In genomic region chr11:189200-189783, GRCh38 we compare ENCODE assay signal across 10 cellular contexts. TPM values are rescaled to one million over a fixed set of nuclear protein-coding genes. Genes with fewer than 3 reads are reported as not detected.
A peak's percentile ranks its signal among the peaks of the same experiment; 100 is the strongest.
DNase-seq lines count a peak whose midpoint lies in the region; ATAC-seq and TF ChIP-seq lines count a peak whose summit lies in the region.
"Not testable (repeated sequence)": the region's sequence is repeated elsewhere in the genome, so short reads cannot be mapped to it uniquely, and the experiment has no call there.
"Had no signal": no experiment of that assay in that cellular context is flagged by ENCODE, and none has a peak within 500 bp of the region (broad histone marks: within the 10 kb centered on the region; RNA-seq: fewer than 3 reads in every experiment).

No MANE protein-coding gene starts in this region.

- not testable (repeated sequence) for H4K12ac ChIP-seq in trophoblast cell (ENCODE audit: low read depth, low read length)

- not testable (repeated sequence) for H3K9ac ChIP-seq in trophoblast cell (ENCODE audit: low read length)

- POLR2A ChIA-PET in activated CD4-positive, alpha-beta memory T cell treated with anti-CD3 and anti-CD28 coated beads, Interleukin-2, amount 10 ng/mL, durations not matched to agents 7 days and 5 days (lab: Charles Lee): not testable (repeated sequence)

- not testable (repeated sequence) for H3K79me2 ChIP-seq in trophoblast cell (ENCODE audit: control insufficient read depth, insufficient read depth, low read length, poor library complexity)

- H3K4me3 Mint-ChIP-seq in activated CD4-positive, alpha-beta memory T cell treated with anti-CD3 and anti-CD28 coated beads, Interleukin-2, amount 10 ng/mL, durations not matched to agents 7 days and 5 days: not testable (repeated sequence)

- 0 out of 3 replicates have a peak, but pooled peaks have one; percentile 10 for TF ChIP-seq CTCF in GM12872 (IDR thresholded peaks at IDR 0.05; ENCODE audit: insufficient read depth, low read depth, low read length)
- TF ChIP-seq CTCF in dorsolateral prefrontal cortex (IDR thresholded peaks at IDR 0.05 in 54 of 56, conservative IDR thresholded peaks at IDR 0.05 in 2 of 56; ENCODE audit: low read depth in 1 of 56, partially characterized antibody in 56 of 56): peak in 3 of 56 donors; percentile 8 to 15 (median 13)
- peak; percentile 8 for TF ChIP-seq CTCF in kidney epithelial cell (IDR thresholded peaks at IDR 0.05; ENCODE audit: insufficient read depth, low read length, poor library complexity, severe bottlenecking)

- H3K36me3 ChIP-seq in kidney epithelial cell (ENCODE audit: control insufficient read depth, insufficient read depth, low read length); trophoblast cell (ENCODE audit: control insufficient read depth in 1 of 2, insufficient read depth in 2 of 2, low read length in 2 of 2): not testable (repeated sequence)

- not testable (repeated sequence) for H3K4me1 ChIP-seq in trophoblast cell (ENCODE audit: control insufficient read depth in 1 of 2, insufficient read depth in 2 of 2, low read length in 2 of 2)

- not testable (repeated sequence) for H4K8ac ChIP-seq in trophoblast cell (ENCODE audit: low read depth, low read length)

- H2BK5ac ChIP-seq in trophoblast cell (ENCODE audit: low read depth, low read length, poor library complexity): not testable (repeated sequence)

- H3K27ac Mint-ChIP-seq in activated CD4-positive, alpha-beta memory T cell treated with anti-CD3 and anti-CD28 coated beads, Interleukin-2, amount 10 ng/mL, durations not matched to agents 7 days and 5 days: not testable (repeated sequence)

- not testable (repeated sequence) for H2AFZ ChIP-seq in trophoblast cell (ENCODE audit: insufficient read depth, low read length, poor library complexity)

- H2AK5ac ChIP-seq in trophoblast cell (ENCODE audit: low read length): not testable (repeated sequence)

- not testable (repeated sequence) for H3K79me1 ChIP-seq in trophoblast cell (ENCODE audit: low read length)

- H3K27ac ChIP-seq in dorsolateral prefrontal cortex; trophoblast cell (ENCODE audit: low read depth, low read length): not testable (repeated sequence)

- peaks cover 13% of the 10 kb centered on the region for H3K4me1 Mint-ChIP-seq in activated CD4-positive, alpha-beta memory T cell treated with anti-CD3 and anti-CD28 coated beads, Interleukin-2, amount 10 ng/mL, durations not matched to agents 7 days and 5 days

- not testable (repeated sequence) for H3K9me3 Mint-ChIP-seq in activated CD4-positive, alpha-beta memory T cell treated with anti-CD3 and anti-CD28 coated beads, Interleukin-2, amount 10 ng/mL, durations not matched to agents 7 days and 5 days

- not testable (repeated sequence) for H3K27me3 Mint-ChIP-seq in activated CD4-positive, alpha-beta memory T cell treated with anti-CD3 and anti-CD28 coated beads, Interleukin-2, amount 10 ng/mL, durations not matched to agents 7 days and 5 days

- H3K4me2 ChIP-seq in trophoblast cell (ENCODE audit: low read length): not testable (repeated sequence)

- peak; percentile 14 for DNase-seq in activated CD4-positive, alpha-beta memory T cell treated with anti-CD3 and anti-CD28 coated beads, Interleukin-2, amount 10 ng/mL, durations not matched to agents 7 days and 5 days
- DNase-seq in dorsolateral prefrontal cortex (peak in 8 of 10 donors; percentile 25 to 72 (median 56)), trophoblast cell (peak; percentile 94 to 95)
- not testable (repeated sequence) for DNase-seq in kidney epithelial cell (ENCODE audit: low read depth)

- not testable (repeated sequence) for H3K4me3 ChIP-seq in dorsolateral prefrontal cortex; kidney epithelial cell (ENCODE audit: low read depth, low read length); trophoblast cell (ENCODE audit: low read depth, low read length)

- H3K36me3 Mint-ChIP-seq in activated CD4-positive, alpha-beta memory T cell treated with anti-CD3 and anti-CD28 coated beads, Interleukin-2, amount 10 ng/mL, durations not matched to agents 7 days and 5 days (ENCODE audit: low read depth): not testable (repeated sequence)

- not testable (repeated sequence) for H2BK120ac ChIP-seq in trophoblast cell (ENCODE audit: insufficient read depth, low read length, poor library complexity)

- WGBS in trophoblast cell (ENCODE audit: extremely low coverage, insufficient coverage, insufficient read length): no CpG with 5 or more reads among the region's 55 CpGs

- CTCF ChIA-PET in activated CD4-positive, alpha-beta memory T cell treated with anti-CD3 and anti-CD28 coated beads, Interleukin-2, amount 10 ng/mL, durations not matched to agents 7 days and 5 days (lab: Charles Lee): not testable (repeated sequence)

- not testable (repeated sequence) for H4K91ac ChIP-seq in trophoblast cell (ENCODE audit: low read depth, low read length)

- not testable (repeated sequence) for H3K18ac ChIP-seq in trophoblast cell (ENCODE audit: low read length)

- H3K14ac ChIP-seq in trophoblast cell (ENCODE audit: low read length): not testable (repeated sequence)

- intact Hi-C loops in dorsolateral prefrontal cortex (cut with DNase I): not testable (repeated sequence)

- H3K23ac ChIP-seq in trophoblast cell (ENCODE audit: low read length): not testable (repeated sequence)

- not testable (repeated sequence) for H3K9me3 ChIP-seq in trophoblast cell (ENCODE audit: insufficient read depth, low read depth, low read length)

- not testable (repeated sequence) for H3K27me3 ChIP-seq in dorsolateral prefrontal cortex; kidney epithelial cell (ENCODE audit: control insufficient read depth, insufficient read depth, low read length); trophoblast cell (ENCODE audit: insufficient read depth, low read length)

- H3K4ac ChIP-seq in trophoblast cell (ENCODE audit: low read depth, low read length): not testable (repeated sequence)

- not testable (repeated sequence) for H2BK12ac ChIP-seq in trophoblast cell (ENCODE audit: low read length)

- ATAC-seq in GM21717 (IDR thresholded peaks at IDR 0.05; ENCODE audit: unreplicated experiment) (peak; percentile 34), HG03342 (IDR thresholded peaks at IDR 0.05; ENCODE audit: unreplicated experiment) (peak; percentile 11)

RNA-seq across cellular contexts. Expression of gene SCGB1C1, which starts 3.6 kb away (rescaled TPM):
- not detected for total RNA-seq in activated CD4-positive, alpha-beta memory T cell treated with anti-CD3 and anti-CD28 coated beads, Interleukin-2, amount 10 ng/mL, durations not matched to agents 7 days and 5 days
- total RNA-seq in dorsolateral prefrontal cortex: not detected
- total RNA-seq in kidney epithelial cell: not detected in 2 replicates
- not detected in 2 replicates for polyA plus RNA-seq in trophoblast cell (2013)
- total RNA-seq: lower leg skin; naive thymus-derived CD8-positive, alpha-beta T cell; PC-9 had no signal
- polyA plus RNA-seq: naive thymus-derived CD8-positive, alpha-beta T cell had no signal

RNA-seq across cellular contexts. Expression of gene BET1L, which starts 17.9 kb away (rescaled TPM):
- total RNA-seq in activated CD4-positive, alpha-beta memory T cell treated with anti-CD3 and anti-CD28 coated beads, Interleukin-2, amount 10 ng/mL, durations not matched to agents 7 days and 5 days: 10 to 100 TPM; 39.3 to 44.5 TPM
- 10 to 100 TPM; 22.9 to 47.4 (median 33.0) TPM for total RNA-seq in dorsolateral prefrontal cortex
- total RNA-seq in kidney epithelial cell: 30.6 and 31.1 TPM in 2 replicates
- polyA plus RNA-seq in trophoblast cell (2013): 45.4 and 47.1 TPM in 2 replicates

RNA-seq across cellular contexts. Expression of gene RIC8A, which starts 18.2 kb away (rescaled TPM):
- total RNA-seq in activated CD4-positive, alpha-beta memory T cell treated with anti-CD3 and anti-CD28 coated beads, Interleukin-2, amount 10 ng/mL, durations not matched to agents 7 days and 5 days: 100 to 1,000 TPM in 1 of 2 experiments, 10 to 100 TPM in 1; 98.7 to 103 TPM
- total RNA-seq in dorsolateral prefrontal cortex (100 to 1,000 TPM in 2 of 120 experiments, 10 to 100 TPM in 118; 55.0 to 104 (median 78.7) TPM), kidney epithelial cell (116 and 131 TPM in 2 replicates)
- 90.3 and 95.7 TPM in 2 replicates for polyA plus RNA-seq in trophoblast cell (2013)

RNA-seq across cellular contexts. Expression of gene SIRT3, which starts 46.9 kb away (rescaled TPM):
- 10 to 100 TPM; 11.6 to 16.3 TPM for total RNA-seq in activated CD4-positive, alpha-beta memory T cell treated with anti-CD3 and anti-CD28 coated beads, Interleukin-2, amount 10 ng/mL, durations not matched to agents 7 days and 5 days
- total RNA-seq in dorsolateral prefrontal cortex: 10 to 100 TPM; 32.3 to 71.0 (median 52.8) TPM
- total RNA-seq in kidney epithelial cell: 11.4 and 11.8 TPM in 2 replicates
- polyA plus RNA-seq in trophoblast cell (2013): 10.8 and 11.5 TPM in 2 replicates

RNA-seq across cellular contexts. Expression of gene PSMD13, which starts 47.5 kb away (rescaled TPM):
- total RNA-seq in activated CD4-positive, alpha-beta memory T cell treated with anti-CD3 and anti-CD28 coated beads, Interleukin-2, amount 10 ng/mL, durations not matched to agents 7 days and 5 days: 100 to 1,000 TPM; 156 to 160 TPM
- total RNA-seq in dorsolateral prefrontal cortex: 100 to 1,000 TPM in 5 of 120 experiments, 10 to 100 TPM in 115; 50.5 to 105 (median 80.8) TPM
- 131 and 150 TPM in 2 replicates for total RNA-seq in kidney epithelial cell
- polyA plus RNA-seq in trophoblast cell (2013): 94.6 and 95.0 TPM in 2 replicates
